Comparison of ENCODE assay signal across 8 cellular contexts in genomic region chr6:27791182-27791939, GRCh38.
DNase-seq lines count a peak whose midpoint lies in the region; ATAC-seq and TF ChIP-seq lines count a peak whose summit lies in the region.

No MANE protein-coding gene starts in this region.

- H3K4me1 ChIP-seq in body of pancreas, result peaks cover 18% of the 10 kb centered on the region
- peaks cover 2% of the 10 kb centered on the region for H3K4me1 ChIP-seq in iPS-18a (ENCODE audit: control insufficient read depth, low read depth, low read length)
- peaks cover 5 to 14% of the 10 kb centered on the region in 2 donors for H3K4me1 ChIP-seq in gastrocnemius medialis

- DNase-seq in DMS53 (lab: John Stamatoyannopoulos, UW) (peak; percentile 78), RPMI8226 (peak; percentile 75), body of pancreas (peak; percentile 52 to 66 (median 63)), gastrocnemius medialis (peak in 1 of 2 donors; percentile 28)
- DNase-seq in effector CD8-positive, alpha-beta T cell (lab: John Stamatoyannopoulos, UW), result no peak

- H3K27ac ChIP-seq in body of pancreas (no peak overlapping the region), iPS-18a (ENCODE audit: low read length) (no peak overlapping the region), gastrocnemius medialis (peak overlapping the region in 1 of 4 donors; percentile 13)

- H3K27me3 Mint-ChIP-seq in IgD-negative memory B cell, result peaks cover 5% of the 10 kb centered on the region

- TF ChIP-seq POLR2A in body of pancreas (IDR thresholded peaks at IDR 0.05) (no peak), gastrocnemius medialis (IDR thresholded peaks at IDR 0.05) (no peak)

- intact Hi-C loops in body of pancreas (cut with DNase I) (no loop called here), gastrocnemius medialis (cut with DNase I; ENCODE audit: low total_unique reads) (loop anchor here (1.0 kb wide), 1 partner anchor 38 kb away; no protein-coding TSS in a partner anchor)

- H3K9ac ChIP-seq in iPS-18a (ENCODE audit: low read length), result peak overlapping the region; percentile 74

- WGBS in body of pancreas, 2 donors, result 2 to 3% methylated on average over 22 of the region's 22 CpGs

- peak overlapping the region; percentile 81 to 94 (median 90) for H3K4me3 Mint-ChIP-seq in IgD-negative memory B cell

- H3K36me3 Mint-ChIP-seq in IgD-negative memory B cell, result no peaks in the 10 kb centered on the region

- TF ChIP-seq CTCF in body of pancreas (IDR thresholded peaks at IDR 0.05), result no peak
- no peak for TF ChIP-seq CTCF in gastrocnemius medialis (IDR thresholded peaks at IDR 0.05 in 4 of 5, conservative IDR thresholded peaks at IDR 0.05 in 1 of 5)

- H3K36me3 ChIP-seq in body of pancreas (replicated peaks in 1 of 2; ENCODE audit: insufficient read depth in 1 of 2, low read depth in 2 of 2) (no peaks in the 10 kb centered on the region), iPS-18a (ENCODE audit: control insufficient read depth, low read depth, low read length) (no peaks in the 10 kb centered on the region), gastrocnemius medialis (no peaks in the 10 kb centered on the region)

- peak overlapping the region; percentile 50 to 70 (median 67) for H3K27ac Mint-ChIP-seq in IgD-negative memory B cell

- H3K27me3 ChIP-seq in body of pancreas (no peaks in the 10 kb centered on the region), iPS-18a (ENCODE audit: control insufficient read depth, insufficient read depth, low read length) (no peaks in the 10 kb centered on the region), gastrocnemius medialis (peaks cover 20 to 31% (median 25%) of the 10 kb centered on the region in 3 donors)

- in situ Hi-C loops in gastrocnemius medialis (cut with MboI; ENCODE audit: low sequenced_read_pairs in 4 of 4), result no loop called here

- no peaks in the 10 kb centered on the region for H3K9me3 Mint-ChIP-seq in IgD-negative memory B cell

- H3K4me1 Mint-ChIP-seq in IgD-negative memory B cell, result peaks cover 16 to 26% (median 18%) of the 10 kb centered on the region in 3 donors

- H3K4me3 ChIP-seq in body of pancreas, result no peak overlapping the region
- peak overlapping the region; percentile 83 for H3K4me3 ChIP-seq in iPS-18a (ENCODE audit: low read length)
- H3K4me3 ChIP-seq in gastrocnemius medialis, result peak overlapping the region; percentile 43 to 60 (median 46)

- H3K9me3 ChIP-seq in body of pancreas (no peaks in the 10 kb centered on the region), iPS-18a (ENCODE audit: control insufficient read depth, low read depth, low read length) (no peaks in the 10 kb centered on the region), gastrocnemius medialis (no peaks in the 10 kb centered on the region)

- ATAC-seq in body of pancreas (peak; percentile 43), gastrocnemius medialis (peak; percentile 32 to 64), HG03378 (IDR thresholded peaks at IDR 0.05; ENCODE audit: unreplicated experiment) (no peak)

Comparison
In these comparisons a context has a peak if more than half of its experiments do, and no peak if none do; other contexts are left out.
1. H3K4me3 ChIP-seq: peak in iPS-18a (single experiment) and gastrocnemius medialis (4 of 4); none in body of pancreas (0 of 2).